ENCODE assay signal across 23 cellular contexts in genomic region chr15:51755790-51756189, GRCh38.
"Had no signal": no experiment of that assay in that cellular context is flagged by ENCODE, and none has a peak within 500 bp of the region (broad histone marks: within the 10 kb centered on the region; RNA-seq: fewer than 3 reads in every experiment).

No MANE protein-coding gene starts in this region.

- H3K9me3 ChIP-seq: lower lobe of right lung, right lobe of liver, tibial artery had no signal

- ATAC-seq: activated CD4-positive, CD25-positive, alpha-beta regulatory T cell treated with anti-CD3 and anti-CD28 coated beads, Interleukin-2, amount 50 U/mL, for 24 hours; activated naive CD8-positive, alpha-beta T cell treated with anti-CD3 and anti-CD28 coated beads, Interleukin-2, amount 50 U/mL, for 24 hours; foreskin keratinocyte had no signal

- H3K36me3 ChIP-seq: lower lobe of right lung, right lobe of liver, tibial artery had no signal

- H3K27me3 ChIP-seq: right lobe of liver, tibial artery had no signal

- H3K4me1 ChIP-seq: foreskin keratinocyte had no signal

- H3K4me3 ChIP-seq: coronary artery, lower lobe of right lung, right lobe of liver, skin epidermis, tibial artery had no signal

- H3K27ac ChIP-seq: coronary artery, foreskin keratinocyte, lower lobe of right lung, right lobe of liver, skin epidermis, tibial artery, VCaP had no signal

- H3K27ac Mint-ChIP-seq: activated CD4-positive, alpha-beta memory T cell treated with anti-CD3 and anti-CD28 coated beads, Interleukin-2, amount 10 ng/mL, durations not matched to agents 7 days and 5 days; activated CD4-positive, alpha-beta T cell treated with anti-CD3 and anti-CD28 coated beads, Interleukin-2, amount 10 ng/mL, durations not matched to agents 24 days and 14 days; activated naive CD8-positive, alpha-beta T cell treated with anti-CD3 and anti-CD28 coated beads, Interleukin-2, amount 50 U/mL, for 24 hours; activated T-helper 1 cell treated with anti-CD3 and anti-CD28 coated beads, Interleukin-12 subunit alpha, Interleukin-12 subunit beta, Interleukin-2, Interleukin-4 antibody, amounts not matched to agents 30 ng/mL and 10 ng/mL and 1 ng/mL, durations not matched to agents 14 hours and 24 hours and 36 hours; stimulated activated naive CD8-positive, alpha-beta T cell treated with anti-CD3 and anti-CD28 coated beads, Interleukin-15, Interleukin-2, amounts not matched to agents 100 ng/mL and 50 ng/mL, for 24 hours had no signal

- H3K4me3 Mint-ChIP-seq: activated CD4-positive, alpha-beta memory T cell treated with anti-CD3 and anti-CD28 coated beads, Interleukin-2, amount 10 ng/mL, durations not matched to agents 7 days and 5 days; activated CD4-positive, alpha-beta T cell treated with anti-CD3 and anti-CD28 coated beads, Interleukin-2, amount 10 ng/mL, durations not matched to agents 24 days and 14 days; activated naive CD8-positive, alpha-beta T cell treated with anti-CD3 and anti-CD28 coated beads, Interleukin-2, amount 50 U/mL, for 24 hours; activated T-helper 1 cell treated with anti-CD3 and anti-CD28 coated beads, Interleukin-12 subunit alpha, Interleukin-12 subunit beta, Interleukin-2, Interleukin-4 antibody, amounts not matched to agents 30 ng/mL and 10 ng/mL and 1 ng/mL, durations not matched to agents 14 hours and 24 hours and 36 hours; stimulated activated naive CD8-positive, alpha-beta T cell treated with anti-CD3 and anti-CD28 coated beads, Interleukin-15, Interleukin-2, amounts not matched to agents 100 ng/mL and 50 ng/mL, for 24 hours had no signal

- DNase-seq: activated CD4-positive, alpha-beta memory T cell treated with anti-CD3 and anti-CD28 coated beads, Interleukin-2, amount 10 ng/mL, durations not matched to agents 7 days and 5 days; activated CD4-positive, alpha-beta T cell treated with anti-CD3 and anti-CD28 coated beads, Interleukin-2, amount 10 ng/mL, durations not matched to agents 24 days and 14 days; activated gamma-delta T cell; activated naive CD4-positive, alpha-beta T cell treated with anti-CD3 and anti-CD28 coated beads, Interleukin-2, amount 50 U/mL, for 16 hours; activated naive CD8-positive, alpha-beta T cell treated with anti-CD3 and anti-CD28 coated beads, Interleukin-2, amount 50 U/mL, for 24 hours; cerebellar nuclear complex; effector CD4-positive, alpha-beta T cell; erythroblast; foreskin keratinocyte; kidney; lower lobe of right lung; naive B cell; occipital lobe; posterior cingulate gyrus; right lobe of liver; stimulated activated CD4-positive, alpha-beta T cell treated with anti-CD3 and anti-CD28 coated beads, Interleukin-1b, Interleukin-23, amount 100 ng/mL, for 48 hours; tibial artery had no signal
